ENCODE assay signal across 1 cellular context in genomic region chr3:42683875-42684593, GRCh38.
TF ChIP-seq lines count a peak whose summit lies in the region.

No MANE protein-coding gene starts in this region.

TF ChIP-seq in HEK293, 187 proteins besides CTCF, POLR2A, EP300 and RAD21 (continued from another document and continues in another):
- TF ChIP-seq ZNF362 (tag by site-specific recombination; IDR thresholded peaks at IDR 0.05) (0 out of 2 replicates have a peak, but pooled peaks have one; percentile 71), KLF10 (tag by site-specific recombination; IDR thresholded peaks at IDR 0.05) (peak; percentile 93), ZNF398 (tag by site-specific recombination; IDR thresholded peaks at IDR 0.05) (peak; percentile 75), KLF9 (tag by site-specific recombination; IDR thresholded peaks at IDR 0.05; ENCODE audit: low read depth) (peak; percentile 78), ZNF560 (tag by site-specific recombination; IDR thresholded peaks at IDR 0.05; ENCODE audit: borderline replicate concordance) (no peak), ZNF26 (tag by site-specific recombination; IDR thresholded peaks at IDR 0.05) (no peak), ZNF521 (tag by site-specific recombination; IDR thresholded peaks at IDR 0.05) (no peak), ZNF621 (tag by site-specific recombination; IDR thresholded peaks at IDR 0.05) (no peak), ZNF654 (tag by site-specific recombination; IDR thresholded peaks at IDR 0.05; ENCODE audit: low read depth) (no peak), ZBTB21 (tag by site-specific recombination; IDR thresholded peaks at IDR 0.05) (peak; percentile 33; the same call in 1 of the 2 replicates), EGR2 (tag by site-specific recombination; IDR thresholded peaks at IDR 0.05; ENCODE audit: low read depth) (0 out of 2 replicates have a peak, but pooled peaks have one; percentile 7), KLF8 (tag by site-specific recombination; IDR thresholded peaks at IDR 0.05) (no peak), ZNF133 (tag by site-specific recombination; IDR thresholded peaks at IDR 0.05) (no peak), ZNF138 (tag by site-specific recombination; IDR thresholded peaks at IDR 0.05; ENCODE audit: borderline replicate concordance) (no peak), PRDM10 (tag by site-specific recombination; IDR thresholded peaks at IDR 0.05) (peak; percentile 68), ZBTB7A (tag by site-specific recombination; IDR thresholded peaks at IDR 0.05; ENCODE audit: low read depth) (no peak), KLF16 (tag by site-specific recombination; IDR thresholded peaks at IDR 0.05) (0 out of 2 replicates have a peak, but pooled peaks have one; percentile 29), ZNF112 (tag by site-specific recombination; IDR thresholded peaks at IDR 0.05) (no peak), WT1 (tag by site-specific recombination; IDR thresholded peaks at IDR 0.05) (no peak), OSR2 (tag by site-specific recombination; IDR thresholded peaks at IDR 0.05) (no peak), ZNF596 (tag by site-specific recombination; IDR thresholded peaks at IDR 0.05) (no peak), ZNF677 (tag by site-specific recombination; IDR thresholded peaks at IDR 0.05) (no peak), PATZ1 (tag by site-specific recombination; IDR thresholded peaks at IDR 0.05) (0 out of 2 replicates have a peak, but pooled peaks have one; percentile 43), ZFP3 (tag by site-specific recombination; IDR thresholded peaks at IDR 0.05; ENCODE audit: low read depth) (no peak), ZFHX2 (tag by site-specific recombination; conservative IDR thresholded peaks at IDR 0.05) (peak; percentile 39; the same call in 1 of the 2 replicates), ZNF155 (tag by site-specific recombination; IDR thresholded peaks at IDR 0.05) (no peak), SALL2 (tag by site-specific recombination; IDR thresholded peaks at IDR 0.05; ENCODE audit: borderline replicate concordance) (no peak), ZBTB17 (tag by site-specific recombination; IDR thresholded peaks at IDR 0.05) (no peak), ZNF280D (tag by site-specific recombination; IDR thresholded peaks at IDR 0.05) (no peak), ZNF280C (tag by site-specific recombination; IDR thresholded peaks at IDR 0.05) (no peak), TRIM28 (IDR thresholded peaks at IDR 0.05; ENCODE audit: borderline replicate concordance, low read length) (no peak), MYNN (tag by site-specific recombination; IDR thresholded peaks at IDR 0.05; ENCODE audit: borderline replicate concordance) (no peak), ZNF488 (tag by site-specific recombination; IDR thresholded peaks at IDR 0.05) (no peak), ZNF10 (tag by site-specific recombination; IDR thresholded peaks at IDR 0.05) (no peak), ZNF335 (tag by site-specific recombination; conservative IDR thresholded peaks at IDR 0.05) (no peak), KLF1 (tag by site-specific recombination; IDR thresholded peaks at IDR 0.05) (peak; percentile 65), ZNF692 (tag by site-specific recombination; IDR thresholded peaks at IDR 0.05) (no peak), KLF17 (tag by site-specific recombination; IDR thresholded peaks at IDR 0.05) (no peak), PRDM1 (tag by site-specific recombination; IDR thresholded peaks at IDR 0.05) (peak; percentile 60; the same call in 1 of the 2 replicates), ZNF2 (tag by site-specific recombination; IDR thresholded peaks at IDR 0.05) (no peak), ZNF140 (tag by site-specific recombination; IDR thresholded peaks at IDR 0.05) (no peak), ZNF792 (tag by site-specific recombination; IDR thresholded peaks at IDR 0.05) (no peak), ZNF239 (tag by site-specific recombination; IDR thresholded peaks at IDR 0.05) (no peak), ZNF707 (tag by site-specific recombination; IDR thresholded peaks at IDR 0.05) (no peak)
